In the genomic region with DNA sequence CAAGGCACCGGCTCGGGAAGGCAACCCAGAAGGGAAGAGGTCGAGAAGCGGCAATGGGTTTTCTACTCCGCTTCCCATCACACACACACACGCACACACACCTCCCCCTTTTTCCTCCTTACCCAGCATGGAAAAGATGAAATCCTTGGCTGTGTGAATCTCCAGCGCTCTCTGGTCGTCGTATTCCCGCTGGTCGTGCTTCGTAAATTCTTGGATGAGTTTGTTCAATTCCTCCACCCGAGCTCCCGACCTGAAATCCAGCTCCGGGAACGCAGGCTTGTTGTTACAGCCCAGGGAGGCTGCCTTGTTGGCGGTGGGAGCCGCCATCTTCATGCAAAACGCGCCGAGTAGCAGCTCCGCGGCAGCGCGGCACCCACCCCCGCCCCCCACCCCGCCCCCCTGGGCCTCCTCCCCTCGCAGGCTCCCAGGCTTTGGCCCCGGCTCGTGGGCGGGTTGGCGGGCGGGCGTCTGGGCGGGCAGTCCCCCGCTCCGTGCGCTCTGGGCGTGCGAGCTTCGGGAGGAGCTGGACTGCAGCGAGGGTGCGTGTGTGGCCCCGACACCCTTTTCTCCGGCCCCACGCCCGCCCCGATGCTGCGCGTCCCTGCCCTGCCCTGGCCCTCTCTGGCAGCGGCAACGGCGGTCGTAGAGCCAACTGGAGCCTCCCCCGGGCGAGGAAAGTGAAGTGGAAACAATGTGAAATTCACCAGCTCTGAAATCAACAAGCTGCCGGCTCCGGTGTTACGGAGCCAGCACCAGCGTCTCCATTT, we compare ENCODE assay signal across 8 cellular contexts. TPM values are rescaled to one million over a fixed set of nuclear protein-coding genes. Genes with fewer than 3 reads are reported as not detected.
DNase-seq lines count a peak whose midpoint lies in the region; ATAC-seq and TF ChIP-seq lines count a peak whose summit lies in the region.

A gene with protein sequence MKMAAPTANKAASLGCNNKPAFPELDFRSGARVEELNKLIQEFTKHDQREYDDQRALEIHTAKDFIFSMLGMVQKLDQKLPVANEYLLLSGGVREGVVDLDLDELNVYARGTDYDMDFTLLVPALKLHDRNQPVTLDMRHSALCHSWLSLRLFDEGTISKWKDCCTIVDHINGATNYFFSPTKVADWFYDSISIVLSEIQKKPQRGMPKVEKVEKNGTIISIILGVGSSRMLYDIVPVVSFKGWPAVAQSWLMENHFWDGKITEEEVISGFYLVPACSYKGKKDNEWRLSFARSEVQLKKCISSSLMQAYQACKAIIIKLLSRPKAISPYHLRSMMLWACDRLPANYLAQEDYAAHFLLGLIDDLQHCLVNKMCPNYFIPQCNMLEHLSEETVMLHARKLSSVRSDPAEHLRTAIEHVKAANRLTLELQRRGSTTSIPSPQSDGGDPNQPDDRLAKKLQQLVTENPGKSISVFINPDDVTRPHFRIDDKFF (minus strand): TSS at position 349 of the 767 bp plus-strand sequence. CDS start 16 bp downstream, at position 333.

- no peaks in the 10 kb centered on the region for H3K36me3 Mint-ChIP-seq in activated B cell treated with CpG ODN at 0.5 μM for 24 hours (ENCODE audit: low read depth)

- peaks cover 35% of the 10 kb centered on the region for H4K20me1 ChIP-seq in smooth muscle cell (ENCODE audit: low read depth)

- WGBS in smooth muscle cell (ENCODE audit: low lambda C conversion rate) = under 1% methylated on average over 25 of the region's 60 CpGs

- CTCF ChIA-PET in activated B cell treated with CpG ODN at 0.5 μM for 24 hours (lab: Charles Lee) = no interaction called here

- no peaks in the 10 kb centered on the region for H3K27me3 ChIP-seq in smooth muscle cell (ENCODE audit: low read depth)

- TF ChIP-seq CTCF in activated B cell treated with CpG ODN at 0.5 μM for 24 hours (IDR thresholded peaks at IDR 0.05) (no peak), smooth muscle cell (IDR thresholded peaks at IDR 0.05; ENCODE audit: borderline replicate concordance, insufficient read depth, poor library complexity, severe bottlenecking) (no peak)

- peak within 1 kb of the TSS; percentile 81 for H3K4me3 Mint-ChIP-seq in activated B cell treated with CpG ODN at 0.5 μM for 24 hours

- DNase-seq in A172 (ENCODE audit: low spot score) (peak; percentile 76), NCI-H2107 (lab: John Stamatoyannopoulos, UW) (peak; percentile 92), activated B cell treated with CpG ODN at 0.5 μM for 24 hours (no peak), cerebellar nuclear complex (lab: John Stamatoyannopoulos, UW) (peak; percentile 37 to 66), iris pigment epithelial cell (ENCODE audit: low read depth) (peak; percentile 90), smooth muscle cell (lab: John Stamatoyannopoulos, UW; ENCODE audit: unreplicated experiment) (peak; percentile 73)

- H3K4me2 ChIP-seq in smooth muscle cell = peak within 1 kb of the TSS; percentile 92

- peaks cover 41% of the 10 kb centered on the region for H3K79me2 ChIP-seq in smooth muscle cell (ENCODE audit: low read depth)

- intact Hi-C loops in activated B cell treated with CpG ODN at 0.5 μM for 24 hours (cut with micrococcal nuclease) = loop anchor here (5.0 kb wide), 1 partner anchor 100 kb away; no protein-coding TSS in a partner anchor

- peak within 1 kb of the TSS; percentile 97 for H3K4me3 ChIP-seq in smooth muscle cell

- H3K9me3 ChIP-seq in smooth muscle cell (replicated peaks; ENCODE audit: low read depth) = no peaks in the 10 kb centered on the region

- H2AFZ ChIP-seq in smooth muscle cell (ENCODE audit: low read depth) = peak within 1 kb of the TSS; percentile 97

- peak within 1 kb of the TSS; percentile 79 for H3K27ac ChIP-seq in smooth muscle cell (ENCODE audit: low read depth)

- POLR2A ChIA-PET in activated B cell treated with CpG ODN at 0.5 μM for 24 hours (lab: Charles Lee) = no interaction called here

- peak within 1 kb of the TSS; percentile 78 for H3K9ac ChIP-seq in smooth muscle cell (ENCODE audit: low read depth)

- ATAC-seq in GM18867 (IDR thresholded peaks at IDR 0.05; ENCODE audit: unreplicated experiment) (peak; percentile 75), HG03045 (IDR thresholded peaks at IDR 0.05; ENCODE audit: unreplicated experiment) (peak; percentile 74), activated B cell treated with CpG ODN at 0.5 μM for 24 hours (ENCODE audit: low read depth) (peak; percentile 60)

- H3K4me1 Mint-ChIP-seq in activated B cell treated with CpG ODN at 0.5 μM for 24 hours = peaks cover 21% of the 10 kb centered on the region

- H3K27me3 Mint-ChIP-seq in activated B cell treated with CpG ODN at 0.5 μM for 24 hours = peaks cover 64% of the 10 kb centered on the region

- no peaks in the 10 kb centered on the region for H3F3A ChIP-seq in smooth muscle cell (ENCODE audit: low read depth)

- no peak within 1 kb of the TSS for H3K27ac Mint-ChIP-seq in activated B cell treated with CpG ODN at 0.5 μM for 24 hours

- H3K4me1 ChIP-seq in smooth muscle cell (ENCODE audit: low read depth) = peaks cover 19% of the 10 kb centered on the region

- no peaks in the 10 kb centered on the region for H3K36me3 ChIP-seq in smooth muscle cell (ENCODE audit: low read depth)

- H3K9me3 Mint-ChIP-seq in activated B cell treated with CpG ODN at 0.5 μM for 24 hours = no peaks in the 10 kb centered on the region

RNA-seq across cellular contexts. Expression of the gene that starts here (rescaled TPM):
- total RNA-seq in A172 (2014; rRNA removed; shearing (Covaris generic)) = 85.0 and 99.1 TPM in 2 replicates
- total RNA-seq in activated B cell treated with CpG ODN at 0.5 μM for 24 hours (0.09 and 0.15 TPM in 2 replicates), smooth muscle cell (16.9 and 17.1 TPM in 2 replicates)
- 5.2 and 7.1 TPM in 2 replicates for polyA plus RNA-seq in smooth muscle cell

Comparison
In these comparisons a context has a peak if more than half of its experiments do, and no peak if none do; other contexts are left out.
1. RNA of the gene that starts here (total RNA-seq): 85.0 to 99.1 TPM in A172 and 16.9 to 17.1 TPM in smooth muscle cell; 0.09 to 0.15 TPM in activated B cell treated with CpG ODN at 0.5 μM for 24 hours; every median in the first group is over 10 times any median in the second.
2. Peak in ATAC-seq in activated B cell treated with CpG ODN at 0.5 μM for 24 hours; RNA of the gene not detected or under 1 TPM.
3. Peak in every context shown above with its lines, with median percentiles within 50 percentile points of each other: ATAC-seq.